22 cellular contexts compared by ENCODE assay signal in the genomic region with DNA sequence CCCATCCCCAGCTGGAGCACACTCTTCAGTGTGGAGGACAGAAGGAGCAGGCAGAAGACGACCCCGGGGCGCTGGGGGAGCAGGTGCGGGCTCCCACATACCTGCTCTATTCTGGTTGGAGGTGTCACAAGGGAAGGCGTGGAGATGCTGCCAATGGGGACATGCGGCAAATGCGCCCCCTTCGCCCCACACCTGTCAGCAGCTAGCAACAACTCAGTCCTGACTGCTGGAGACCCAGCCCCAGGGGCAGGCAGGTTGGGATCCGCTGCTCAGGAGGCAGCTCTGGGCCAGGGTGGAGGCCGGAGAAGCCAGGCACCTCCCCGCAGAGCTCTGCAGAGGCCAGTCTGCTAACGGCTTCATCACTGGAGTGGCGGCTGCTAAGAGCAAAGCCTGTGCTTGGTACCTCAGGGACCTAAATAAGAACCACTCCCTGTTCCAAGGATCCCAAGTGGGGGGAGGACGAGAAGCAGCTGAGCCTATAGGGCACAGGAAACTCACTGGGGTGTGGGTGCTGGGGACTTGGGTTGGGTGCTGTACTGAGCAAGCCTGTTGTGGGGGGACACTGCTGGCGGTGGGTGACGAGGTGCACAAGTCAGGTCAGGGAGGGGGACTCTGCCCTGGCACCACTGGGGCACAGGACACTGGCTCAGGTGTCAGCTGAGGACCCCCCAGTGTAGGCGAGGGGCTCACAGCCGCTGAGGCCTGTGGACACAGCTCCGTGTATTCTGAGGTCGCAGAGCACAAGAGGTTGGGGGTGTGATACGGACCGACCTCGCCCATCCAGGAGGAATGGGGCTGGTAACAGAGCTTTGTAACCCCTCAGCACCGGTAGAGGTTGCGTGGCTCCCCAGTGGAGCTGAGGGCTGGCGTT. TPM values are rescaled to one million over a fixed set of nuclear protein-coding genes. Genes with fewer than 3 reads are reported as not detected.
A peak's percentile ranks its signal among the peaks of the same experiment; 100 is the strongest.
DNase-seq lines count a peak whose midpoint lies in the region; ATAC-seq and TF ChIP-seq lines count a peak whose summit lies in the region.
"Had no signal": no experiment of that assay in that cellular context is flagged by ENCODE, and none has a peak within 500 bp of the region (broad histone marks: within the 10 kb centered on the region; RNA-seq: fewer than 3 reads in every experiment).

No MANE protein-coding gene starts in this region.

- TF ChIP-seq CTCF in natural killer cell (IDR thresholded peaks at IDR 0.05): no peak
- TF ChIP-seq CTCF in NB4 (IDR thresholded peaks at IDR 0.05; ENCODE audit: low read depth, low read length): no peak
- TF ChIP-seq CTCF in glutamatergic neuron (IDR thresholded peaks at IDR 0.05; ENCODE audit: partially characterized antibody, unreplicated experiment): no peak
- no peak for TF ChIP-seq CTCF in esophagus squamous epithelium (IDR thresholded peaks at IDR 0.05)
- TF ChIP-seq CTCF in ascending aorta (IDR thresholded peaks at IDR 0.05): no peak

- H3K9me3 Mint-ChIP-seq in natural killer cell (no peaks in the 10 kb centered on the region), glutamatergic neuron (ENCODE audit: unreplicated experiment) (peaks cover 14% of the 10 kb centered on the region)
- peaks cover 3% of the 10 kb centered on the region for H3K9me3 Mint-ChIP-seq in natural killer cell treated with Interleukin-12 subunit alpha and Interleukin-12 subunit beta and Interleukin-15 and Interleukin-18, amount 100 ng/mL, for 72 hours
- H3K9me3 Mint-ChIP-seq: activated naive CD4-positive, alpha-beta T cell treated with anti-CD3 and anti-CD28 coated beads, Interleukin-2, amount 50 U/mL, for 24 hours; type B pancreatic cell had no signal

- H3K4me1 ChIP-seq in SJCRH30: peaks cover 4% of the 10 kb centered on the region; the same call in 1 of the 2 replicates
- H3K4me1 ChIP-seq in esophagus squamous epithelium: peaks cover 16 to 37% (median 16%) of the 10 kb centered on the region in 3 donors
- peaks cover 0 to 20% of the 10 kb centered on the region in 2 donors for H3K4me1 ChIP-seq in ascending aorta

- ATAC-seq in natural killer cell: no peak
- no peak for ATAC-seq in natural killer cell treated with Interleukin-12 subunit alpha and Interleukin-12 subunit beta and Interleukin-15 and Interleukin-18, amount 100 ng/mL, for 72 hours
- ATAC-seq: left colon had no signal

- H3K27me3 ChIP-seq in SJCRH30 (no peaks in the 10 kb centered on the region), esophagus squamous epithelium (no peaks in the 10 kb centered on the region), ascending aorta (no peaks in the 10 kb centered on the region)

- H3K27ac ChIP-seq in SJCRH30 (no peak overlapping the region), esophagus squamous epithelium (no peak overlapping the region), ascending aorta (no peak overlapping the region)
- H3K27ac ChIP-seq: parathyroid adenoma, skin epidermis had no signal

- DNase-seq in natural killer cell: no peak
- no peak for DNase-seq in natural killer cell treated with Interleukin-12 subunit alpha and Interleukin-12 subunit beta and Interleukin-15 and Interleukin-18, amount 100 ng/mL, for 72 hours (ENCODE audit: low spot score)
- DNase-seq in NB4 (ENCODE audit: low read depth): peak; percentile 40
- DNase-seq in glutamatergic neuron: peak; percentile 58
- no peak for DNase-seq in NCI-H524 treated with DMSO at 0.1 percent for 48 hours (lab: John Stamatoyannopoulos, UW)
- DNase-seq in SJCRH30: no peak
- DNase-seq in esophagus squamous epithelium (lab: John Stamatoyannopoulos, UW): no peak
- no peak for DNase-seq in ascending aorta (ENCODE audit: low spot score in 2 of 2)
- DNase-seq: activated CD4-positive, alpha-beta T cell treated with anti-CD3 and anti-CD28 coated beads for 1 hour; Calu3; effector memory CD4-positive, alpha-beta T cell; left colon; NCI-H1092; stimulated activated naive CD4-positive, alpha-beta T cell treated with Interleukin-2 at 50 U/mL for 16 hours; T-helper 2 cell had no signal

- H3K36me3 Mint-ChIP-seq in natural killer cell: no peaks in the 10 kb centered on the region
- H3K36me3 Mint-ChIP-seq in natural killer cell treated with Interleukin-12 subunit alpha and Interleukin-12 subunit beta and Interleukin-15 and Interleukin-18, amount 100 ng/mL, for 72 hours: peaks cover 4% of the 10 kb centered on the region
- H3K36me3 Mint-ChIP-seq in glutamatergic neuron (ENCODE audit: unreplicated experiment): peaks cover 5% of the 10 kb centered on the region

- no peak overlapping the region for H3K27ac Mint-ChIP-seq in natural killer cell
- H3K27ac Mint-ChIP-seq in natural killer cell treated with Interleukin-12 subunit alpha and Interleukin-12 subunit beta and Interleukin-15 and Interleukin-18, amount 100 ng/mL, for 72 hours: no peak overlapping the region
- peak overlapping the region; percentile 55 for H3K27ac Mint-ChIP-seq in glutamatergic neuron (ENCODE audit: unreplicated experiment)
- H3K27ac Mint-ChIP-seq: activated naive CD4-positive, alpha-beta T cell treated with anti-CD3 and anti-CD28 coated beads, Interleukin-2, amount 50 U/mL, for 24 hours had no signal

- H3K4me1 Mint-ChIP-seq in natural killer cell (peaks cover 15 to 33% of the 10 kb centered on the region in 2 donors), glutamatergic neuron (ENCODE audit: low read depth, unreplicated experiment) (peaks cover 36% of the 10 kb centered on the region)
- H3K4me1 Mint-ChIP-seq in natural killer cell treated with Interleukin-12 subunit alpha and Interleukin-12 subunit beta and Interleukin-15 and Interleukin-18, amount 100 ng/mL, for 72 hours (ENCODE audit: low read depth in 2 of 2): peaks cover 6 to 20% of the 10 kb centered on the region in 2 donors

- H3K27me3 Mint-ChIP-seq in natural killer cell (ENCODE audit: low read depth in 2 of 2) (no peaks in the 10 kb centered on the region), glutamatergic neuron (ENCODE audit: unreplicated experiment) (peaks cover 12% of the 10 kb centered on the region)
- no peaks in the 10 kb centered on the region for H3K27me3 Mint-ChIP-seq in natural killer cell treated with Interleukin-12 subunit alpha and Interleukin-12 subunit beta and Interleukin-15 and Interleukin-18, amount 100 ng/mL, for 72 hours
- H3K27me3 Mint-ChIP-seq: activated naive CD4-positive, alpha-beta T cell treated with anti-CD3 and anti-CD28 coated beads, Interleukin-2, amount 50 U/mL, for 24 hours; type B pancreatic cell had no signal

- WGBS in esophagus squamous epithelium, 2 donors: 86 to 89% methylated on average over 11 to 12 of the region's 26 CpGs

- no peaks in the 10 kb centered on the region for H3K9me3 ChIP-seq in SJCRH30 (replicated peaks)
- no peaks in the 10 kb centered on the region for H3K9me3 ChIP-seq in esophagus squamous epithelium
- H3K9me3 ChIP-seq in ascending aorta: no peaks in the 10 kb centered on the region

- intact Hi-C loops in natural killer cell (cut with micrococcal nuclease): no loop called here
- intact Hi-C loops in esophagus squamous epithelium (cut with DNase I): no loop called here
- intact Hi-C loops in ascending aorta (cut with DNase I): no loop called here

- H3K4me3 ChIP-seq in NB4 (ENCODE audit: low read depth, low read length) (no peak overlapping the region), SJCRH30 (no peak overlapping the region), esophagus squamous epithelium (no peak overlapping the region), ascending aorta (no peak overlapping the region)
- H3K4me3 ChIP-seq: skin epidermis had no signal

- H3K4me3 Mint-ChIP-seq in natural killer cell (peak overlapping the region; percentile 57), glutamatergic neuron (ENCODE audit: unreplicated experiment) (peak overlapping the region; percentile 38)
- H3K4me3 Mint-ChIP-seq in natural killer cell treated with Interleukin-12 subunit alpha and Interleukin-12 subunit beta and Interleukin-15 and Interleukin-18, amount 100 ng/mL, for 72 hours: no peak overlapping the region
- H3K4me3 Mint-ChIP-seq: activated naive CD4-positive, alpha-beta T cell treated with anti-CD3 and anti-CD28 coated beads, Interleukin-2, amount 50 U/mL, for 24 hours; type B pancreatic cell had no signal

- TF ChIP-seq POLR2A in NB4 (IDR thresholded peaks at IDR 0.05; ENCODE audit: extremely low read depth, insufficient read length) (no peak), esophagus squamous epithelium (IDR thresholded peaks at IDR 0.05) (no peak)

- H3K36me3 ChIP-seq in SJCRH30 (no peaks in the 10 kb centered on the region), esophagus squamous epithelium (peaks cover 0 to 50% (median 0%) of the 10 kb centered on the region in 3 donors), ascending aorta (peaks cover 8 to 41% of the 10 kb centered on the region in 2 donors)

RNA-seq across cellular contexts. Expression of a gene that starts 19.2 kb away (rescaled TPM):
- total RNA-seq in natural killer cell: 1 to 10 TPM; 2.3 to 4.5 (median 2.5) TPM
- 1 to 10 TPM in 1 of 2 donors, under 1 TPM in 1; 0.89 to 8.1 TPM for total RNA-seq in natural killer cell treated with Interleukin-12 subunit alpha and Interleukin-12 subunit beta and Interleukin-15 and Interleukin-18, amount 100 ng/mL, for 72 hours
- 3.1 TPM for total RNA-seq in glutamatergic neuron (ENCODE audit: unreplicated experiment)
- 0.93 and 2.1 TPM in 2 replicates for total RNA-seq in SJCRH30 (2014; rRNA removed; shearing (Covaris generic))
- 10 to 100 TPM in 1 of 4 donors, 1 to 10 TPM in 3; 1.1 to 12.8 (median 3.5) TPM for total RNA-seq in esophagus squamous epithelium
- total RNA-seq in ascending aorta: 224 TPM

RNA-seq across cellular contexts. Expression of a gene that starts 42.1 kb away (rescaled TPM):
- total RNA-seq in natural killer cell (not detected), glutamatergic neuron (ENCODE audit: unreplicated experiment) (1.3 TPM), esophagus squamous epithelium (under 1 TPM in 1 of 4 donors, not detected in 3; 0.76 TPM), ascending aorta (not detected)
- not detected for total RNA-seq in natural killer cell treated with Interleukin-12 subunit alpha and Interleukin-12 subunit beta and Interleukin-15 and Interleukin-18, amount 100 ng/mL, for 72 hours
- total RNA-seq in SJCRH30 (2014; rRNA removed; shearing (Covaris generic)): not detected in 2 replicates
- total RNA-seq: bronchial epithelial cell, H4, mononuclear cell had no signal

RNA-seq across cellular contexts. Expression of a gene that starts 49.8 kb away (rescaled TPM):
- total RNA-seq in natural killer cell: 10 to 100 TPM; 33.6 to 38.3 (median 33.6) TPM
- total RNA-seq in natural killer cell treated with Interleukin-12 subunit alpha and Interleukin-12 subunit beta and Interleukin-15 and Interleukin-18, amount 100 ng/mL, for 72 hours: 10 to 100 TPM; 17.2 to 19.9 TPM
- total RNA-seq in glutamatergic neuron (ENCODE audit: unreplicated experiment): 18.4 TPM
- total RNA-seq in SJCRH30 (2014; rRNA removed; shearing (Covaris generic)): 6.4 and 8.6 TPM in 2 replicates
- total RNA-seq in esophagus squamous epithelium: 10 to 100 TPM in 1 of 4 donors, 1 to 10 TPM in 3; 4.0 to 13.0 (median 6.9) TPM
- total RNA-seq in ascending aorta: 2.1 TPM

Comparison
In these comparisons a context has a peak if more than half of its experiments do, and no peak if none do; other contexts are left out.
1. DNase-seq: peak in NB4 (single experiment) and glutamatergic neuron (single experiment); none in natural killer cell (single experiment), natural killer cell treated with Interleukin-12 subunit alpha and Interleukin-12 subunit beta and Interleukin-15 and Interleukin-18, amount 100 ng/mL, for 72 hours (single experiment), NCI-H524 treated with DMSO at 0.1 percent for 48 hours (single experiment), SJCRH30 (0 of 2), esophagus squamous epithelium (single experiment) and ascending aorta (0 of 2).
2. RNA of a gene that starts 19.2 kb away (total RNA-seq): 224 TPM in ascending aorta (single experiment); 0.89 to 8.1 TPM in natural killer cell treated with Interleukin-12 subunit alpha and Interleukin-12 subunit beta and Interleukin-15 and Interleukin-18, amount 100 ng/mL, for 72 hours, 1.1 to 12.8 TPM in esophagus squamous epithelium, 3.1 TPM in glutamatergic neuron (single experiment), 2.3 to 4.5 TPM in natural killer cell and 0.93 to 2.1 TPM in SJCRH30; every median in the first group is over 10 times any median in the second.